ENCODE assay signal across 7 cellular contexts in the genomic region with DNA sequence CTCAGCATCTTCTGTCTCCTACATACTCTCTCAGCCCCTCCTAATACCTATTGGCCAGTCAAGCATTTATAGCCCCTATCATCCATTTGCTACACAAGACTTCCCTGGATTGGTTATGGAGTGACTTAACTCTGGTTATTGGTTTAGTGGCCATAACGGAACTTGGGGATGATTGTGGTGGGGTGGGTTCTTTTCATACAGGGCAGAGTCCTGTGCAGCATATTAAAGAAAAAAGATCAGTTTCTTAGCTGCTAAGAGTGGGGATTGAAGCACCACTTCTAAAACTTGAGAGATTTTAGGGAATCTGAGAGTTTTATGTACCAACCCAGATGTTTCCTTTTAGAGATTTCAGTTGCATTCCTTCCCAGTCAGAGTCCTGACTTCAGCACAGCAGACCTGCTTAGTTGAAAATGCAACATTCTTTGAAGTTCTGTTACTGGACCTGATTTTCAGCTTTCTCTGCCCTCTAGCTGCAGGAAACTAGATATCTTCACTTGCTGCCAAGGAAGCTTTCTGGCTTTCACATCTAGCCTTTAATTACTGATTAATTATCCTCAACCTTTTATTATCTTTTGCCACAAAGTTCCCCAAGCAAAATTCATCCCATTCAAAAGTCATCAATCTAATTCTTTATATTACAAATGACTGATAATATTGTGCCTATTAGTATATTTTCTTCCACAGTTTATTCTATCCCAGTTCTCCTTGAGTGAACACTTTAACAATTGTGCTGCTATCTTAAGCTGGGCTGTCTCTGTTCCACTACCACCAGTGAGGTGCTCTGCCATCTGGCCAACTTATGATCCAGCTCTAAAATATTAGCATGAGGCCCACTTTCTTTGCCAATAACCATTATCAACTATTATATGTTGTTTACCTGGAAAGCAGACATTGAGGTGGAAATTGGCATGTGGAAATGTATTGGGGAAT.
DNase-seq lines count a peak whose midpoint lies in the region; ATAC-seq and TF ChIP-seq lines count a peak whose summit lies in the region.

No MANE protein-coding gene starts in this region.

- H3K9me3 ChIP-seq in ovary (no peaks in the 10 kb centered on the region), esophagus squamous epithelium (no peaks in the 10 kb centered on the region)
- H3K9me3 ChIP-seq in effector memory CD4-positive, alpha-beta T cell (ENCODE audit: control insufficient read depth, low read length) = no peaks in the 10 kb centered on the region

- no peak for TF ChIP-seq EP300 in ovary (IDR thresholded peaks at IDR 0.05)

- ATAC-seq in GM19467 (IDR thresholded peaks at IDR 0.05; ENCODE audit: unreplicated experiment) = peak; percentile 52
- peak; percentile 92 for ATAC-seq in sciatic nerve

- DNase-seq in LNCaP clone FGC (ENCODE audit: low read depth) (peak; percentile 21), fibroblast of the aortic adventitia (ENCODE audit: low read depth) (peak; percentile 80), sciatic nerve (ENCODE audit: low spot score) (no peak), ovary (no peak), esophagus squamous epithelium (lab: John Stamatoyannopoulos, UW) (no peak)
- DNase-seq in effector memory CD4-positive, alpha-beta T cell = no peak

- TF ChIP-seq CTCF in LNCaP clone FGC (IDR thresholded peaks at IDR 0.05; ENCODE audit: control insufficient read depth, extremely low read depth, insufficient read depth) (peak; percentile 75), fibroblast of the aortic adventitia (IDR thresholded peaks at IDR 0.05; ENCODE audit: insufficient read depth, low read length) (peak; percentile 55), ovary (IDR thresholded peaks at IDR 0.05) (no peak), esophagus squamous epithelium (IDR thresholded peaks at IDR 0.05) (no peak)

- intact Hi-C loops in sciatic nerve (cut with DNase I) = no loop called here
- intact Hi-C loops in ovary (cut with DNase I) = no loop called here
- intact Hi-C loops in esophagus squamous epithelium (cut with DNase I) = no loop called here

- H3K27ac ChIP-seq in ovary (no peak overlapping the region), esophagus squamous epithelium (no peak overlapping the region)
- H3K27ac ChIP-seq in effector memory CD4-positive, alpha-beta T cell (ENCODE audit: insufficient read depth, low read length, poor library complexity, severe bottlenecking) = no peak overlapping the region

- H3K4me1 ChIP-seq in ovary (ENCODE audit: insufficient read depth) = peaks cover 2% of the 10 kb centered on the region
- H3K4me1 ChIP-seq in esophagus squamous epithelium = peaks cover 0 to 5% (median 0%) of the 10 kb centered on the region in 3 donors
- H3K4me1 ChIP-seq in effector memory CD4-positive, alpha-beta T cell (ENCODE audit: control insufficient read depth, insufficient read depth, low read length, poor library complexity, severe bottlenecking) = no peaks in the 10 kb centered on the region

- no peaks in the 10 kb centered on the region for H3K27me3 ChIP-seq in ovary
- H3K27me3 ChIP-seq in esophagus squamous epithelium = no peaks in the 10 kb centered on the region
- no peaks in the 10 kb centered on the region for H3K27me3 ChIP-seq in effector memory CD4-positive, alpha-beta T cell (replicated peaks; ENCODE audit: control insufficient read depth, insufficient read depth, low read length, poor library complexity, severe bottlenecking)

- TF ChIP-seq POLR2A in ovary (IDR thresholded peaks at IDR 0.05) (no peak), esophagus squamous epithelium (IDR thresholded peaks at IDR 0.05) (no peak)

- H3K4me3 ChIP-seq in LNCaP clone FGC (ENCODE audit: low read depth, low read length) (no peak overlapping the region), fibroblast of the aortic adventitia (ENCODE audit: low read depth, low read length) (no peak overlapping the region), ovary (no peak overlapping the region), esophagus squamous epithelium (no peak overlapping the region)
- H3K4me3 ChIP-seq in effector memory CD4-positive, alpha-beta T cell (ENCODE audit: insufficient read depth, low read depth, low read length, poor library complexity, severe bottlenecking) = no peak overlapping the region

- 27 to 60% (median 31%) methylated on average over 1 of the region's 1 CpG for WGBS in ovary, 3 donors
- 39 to 40% methylated on average over 1 of the region's 1 CpG for whole genome bisulfite sequencing in esophagus squamous epithelium, 2 donors

- no peaks in the 10 kb centered on the region for H3K36me3 ChIP-seq in ovary
- no peaks in the 10 kb centered on the region for H3K36me3 ChIP-seq in esophagus squamous epithelium
- H3K36me3 ChIP-seq in effector memory CD4-positive, alpha-beta T cell (ENCODE audit: control insufficient read depth, insufficient read depth, low read length) = no peaks in the 10 kb centered on the region

Comparison
In these comparisons a context has a peak if more than half of its experiments do, and no peak if none do; other contexts are left out.
1. DNase-seq: peak in LNCaP clone FGC (single experiment) and fibroblast of the aortic adventitia (single experiment); none in sciatic nerve (single experiment), ovary (0 of 5), esophagus squamous epithelium (single experiment) and effector memory CD4-positive, alpha-beta T cell (0 of 3).
2. CTCF ChIP-seq: peak in LNCaP clone FGC (single experiment) and fibroblast of the aortic adventitia (single experiment); none in ovary (0 of 3) and esophagus squamous epithelium (0 of 6).